In genomic region chr22:36461665-36462474, GRCh38 we compare ENCODE assay signal across 10 cellular contexts. TPM values are rescaled to one million over a fixed set of nuclear protein-coding genes. Genes with fewer than 3 reads are reported as not detected.
A peak's percentile ranks its signal among the peaks of the same experiment; 100 is the strongest.
DNase-seq lines count a peak whose midpoint lies in the region; ATAC-seq and TF ChIP-seq lines count a peak whose summit lies in the region.
"Had no signal": no experiment of that assay in that cellular context is flagged by ENCODE, and none has a peak within 500 bp of the region (broad histone marks: within the 10 kb centered on the region; RNA-seq: fewer than 3 reads in every experiment).

No MANE protein-coding gene starts in this region.

- no peak for TF ChIP-seq POLR2A in vagina (IDR thresholded peaks at IDR 0.05)

- H3K27me3 Mint-ChIP-seq in activated T-cell treated with anti-CD3 and anti-CD28 coated beads, Interleukin-2, amount 50 U/mL, for 72 hours (ENCODE audit: low read depth): no peaks in the 10 kb centered on the region
- no peaks in the 10 kb centered on the region for H3K27me3 Mint-ChIP-seq in activated T-cell treated with anti-CD3 and anti-CD28 coated beads, Interleukin-2, amount 50 U/mL, for 24 hours
- no peaks in the 10 kb centered on the region for H3K27me3 Mint-ChIP-seq in MCF 10A (ENCODE audit: insufficient read depth, unreplicated experiment)

- CTCF ChIA-PET in MCF 10A (lab: Yijun Ruan, JAX): interaction anchor here (0.6 to 1.3 kb wide), 3 partner anchors 163 to 621 kb away, joined by 3 to 5 read pairs (median 4); no protein-coding TSS in a partner anchor

- H3K27me3 ChIP-seq in left lung (no peaks in the 10 kb centered on the region), vagina (no peaks in the 10 kb centered on the region)

- H3K4me1 ChIP-seq in left lung (peaks cover 32 to 60% of the 10 kb centered on the region in 2 donors), vagina (peaks cover 38% of the 10 kb centered on the region)

- no peaks in the 10 kb centered on the region for H3K9me3 Mint-ChIP-seq in activated T-cell treated with anti-CD3 and anti-CD28 coated beads, Interleukin-2, amount 50 U/mL, for 72 hours
- no peaks in the 10 kb centered on the region for H3K9me3 Mint-ChIP-seq in activated T-cell treated with anti-CD3 and anti-CD28 coated beads, Interleukin-2, amount 50 U/mL, for 24 hours
- no peaks in the 10 kb centered on the region for H3K9me3 Mint-ChIP-seq in MCF 10A (ENCODE audit: unreplicated experiment)

- H3K27ac Mint-ChIP-seq in activated T-cell treated with anti-CD3 and anti-CD28 coated beads, Interleukin-2, amount 50 U/mL, for 72 hours: no peak overlapping the region
- no peak overlapping the region for H3K27ac Mint-ChIP-seq in activated T-cell treated with anti-CD3 and anti-CD28 coated beads, Interleukin-2, amount 50 U/mL, for 24 hours
- H3K27ac Mint-ChIP-seq in MCF 10A (ENCODE audit: low read depth, unreplicated experiment): peak overlapping the region; percentile 22

- no peaks in the 10 kb centered on the region for H3K36me3 Mint-ChIP-seq in activated T-cell treated with anti-CD3 and anti-CD28 coated beads, Interleukin-2, amount 50 U/mL, for 72 hours (ENCODE audit: insufficient read depth in 2 of 2)
- peaks cover 16% of the 10 kb centered on the region for H3K36me3 Mint-ChIP-seq in activated T-cell treated with anti-CD3 and anti-CD28 coated beads, Interleukin-2, amount 50 U/mL, for 24 hours (ENCODE audit: low read depth)
- H3K36me3 Mint-ChIP-seq in MCF 10A (ENCODE audit: insufficient read depth, unreplicated experiment): peaks cover 18% of the 10 kb centered on the region

- H3K4me3 Mint-ChIP-seq in activated T-cell treated with anti-CD3 and anti-CD28 coated beads, Interleukin-2, amount 50 U/mL, for 72 hours: no peak overlapping the region
- no peak overlapping the region for H3K4me3 Mint-ChIP-seq in activated T-cell treated with anti-CD3 and anti-CD28 coated beads, Interleukin-2, amount 50 U/mL, for 24 hours
- no peak overlapping the region for H3K4me3 Mint-ChIP-seq in MCF 10A (ENCODE audit: unreplicated experiment)

- POLR2A ChIA-PET in MCF 10A (lab: Yijun Ruan, JAX): interaction anchor here (1.0 to 10.7 kb wide), 5 partner anchors 75 to 137 kb away, joined by 3 to 100 read pairs (median 3); partner anchors contain the start of gene MYH9

- H3K36me3 ChIP-seq in left lung: peaks cover 0 to 1% of the 10 kb centered on the region in 2 donors
- no peaks in the 10 kb centered on the region for H3K36me3 ChIP-seq in vagina

- no peak overlapping the region for H3K4me3 ChIP-seq in left lung
- no peak overlapping the region for H3K4me3 ChIP-seq in vagina

- H3K4me1 Mint-ChIP-seq in activated T-cell treated with anti-CD3 and anti-CD28 coated beads, Interleukin-2, amount 50 U/mL, for 72 hours (ENCODE audit: low read depth): peaks cover 14% of the 10 kb centered on the region
- H3K4me1 Mint-ChIP-seq in activated T-cell treated with anti-CD3 and anti-CD28 coated beads, Interleukin-2, amount 50 U/mL, for 24 hours (ENCODE audit: low read depth): peaks cover 5% of the 10 kb centered on the region
- H3K4me1 Mint-ChIP-seq in MCF 10A (ENCODE audit: insufficient read depth, unreplicated experiment): peaks cover 28% of the 10 kb centered on the region

- ATAC-seq in activated T-cell treated with anti-CD3 and anti-CD28 coated beads, Interleukin-2, amount 50 U/mL, for 72 hours (replicated peaks in 1 of 2): peak; percentile 10 to 20
- ATAC-seq in left lung (peak; percentile 78), GM18867 (IDR thresholded peaks at IDR 0.05; ENCODE audit: unreplicated experiment) (no peak), HG03025 (IDR thresholded peaks at IDR 0.05; ENCODE audit: low FRiP score, unreplicated experiment) (no peak), GM18861 (IDR thresholded peaks at IDR 0.05; ENCODE audit: unreplicated experiment) (no peak)

- H3K27ac ChIP-seq in left lung: peak overlapping the region; percentile 77 to 86
- H3K27ac ChIP-seq in vagina: peak overlapping the region; percentile 85
- H3K27ac ChIP-seq: C4-2B had no signal

- BruUV-seq in MCF 10A (replicated peaks; lab: Mats Ljungman, UMichigan): no TSS peak

- H3K9me3 ChIP-seq in left lung (no peaks in the 10 kb centered on the region), vagina (no peaks in the 10 kb centered on the region)

- intact Hi-C loops in MCF 10A (cut with micrococcal nuclease): no loop called here
- intact Hi-C loops in left lung (cut with DNase I): loop anchor here (10.0 kb wide), 1 partner anchor 137 kb away; no protein-coding TSS in a partner anchor
- intact Hi-C loops in vagina (cut with DNase I): no loop called here

- no peak for DNase-seq in activated T-cell treated with anti-CD3 and anti-CD28 coated beads, Interleukin-2, amount 50 U/mL, for 72 hours
- no peak for DNase-seq in activated T-cell treated with anti-CD3 and anti-CD28 coated beads, Interleukin-2, amount 50 U/mL, for 24 hours
- DNase-seq in MCF 10A (ENCODE audit: unreplicated experiment) (peak; percentile 77), left lung (peak in 1 of 2 donors; percentile 80), vagina (ENCODE audit: extremely low spot score in 2 of 2) (no peak)
- DNase-seq: stimulated activated CD4-positive, alpha-beta T cell treated with anti-CD3 and anti-CD28 coated beads, Interleukin-2, amount 100 ng/mL, for 48 hours had no signal

- TF ChIP-seq CTCF in MCF 10A (IDR thresholded peaks at IDR 0.05; ENCODE audit: unreplicated experiment) (no peak), left lung (IDR thresholded peaks at IDR 0.05) (no peak), vagina (IDR thresholded peaks at IDR 0.05) (no peak)

RNA-seq across cellular contexts. Expression of gene TXN2, which starts 19.6 kb away (rescaled TPM):
- 100 to 1,000 TPM; 115 TPM for total RNA-seq in activated T-cell treated with anti-CD3 and anti-CD28 coated beads, Interleukin-2, amount 50 U/mL, for 72 hours
- total RNA-seq in MCF 10A (2022): 61.5 and 83.2 TPM in 2 replicates
- 10 to 100 TPM; 64.4 to 65.3 TPM for total RNA-seq in left lung
- total RNA-seq in vagina: 46.9 TPM

RNA-seq across cellular contexts. Expression of gene FOXRED2, which starts 45.0 kb away (rescaled TPM):
- 10 to 100 TPM; 12.6 to 19.3 TPM for total RNA-seq in activated T-cell treated with anti-CD3 and anti-CD28 coated beads, Interleukin-2, amount 50 U/mL, for 72 hours
- total RNA-seq in MCF 10A (2022) (10.9 and 11.4 TPM in 2 replicates), left lung (10 to 100 TPM; 17.2 to 22.1 TPM), vagina (3.7 TPM)

Comparison
In these comparisons a context has a peak if more than half of its experiments do, and no peak if none do; other contexts are left out.
1. ATAC-seq: peak in activated T-cell treated with anti-CD3 and anti-CD28 coated beads, Interleukin-2, amount 50 U/mL, for 72 hours (2 of 2) and left lung (single experiment); none in GM18867 (single experiment), HG03025 (single experiment) and GM18861 (single experiment).
2. intact Hi-C loops: an anchor here in left lung (10.0 kb wide); none called in MCF 10A and vagina.